Comparison of ENCODE assay signal across 1 cellular context in the genomic region with DNA sequence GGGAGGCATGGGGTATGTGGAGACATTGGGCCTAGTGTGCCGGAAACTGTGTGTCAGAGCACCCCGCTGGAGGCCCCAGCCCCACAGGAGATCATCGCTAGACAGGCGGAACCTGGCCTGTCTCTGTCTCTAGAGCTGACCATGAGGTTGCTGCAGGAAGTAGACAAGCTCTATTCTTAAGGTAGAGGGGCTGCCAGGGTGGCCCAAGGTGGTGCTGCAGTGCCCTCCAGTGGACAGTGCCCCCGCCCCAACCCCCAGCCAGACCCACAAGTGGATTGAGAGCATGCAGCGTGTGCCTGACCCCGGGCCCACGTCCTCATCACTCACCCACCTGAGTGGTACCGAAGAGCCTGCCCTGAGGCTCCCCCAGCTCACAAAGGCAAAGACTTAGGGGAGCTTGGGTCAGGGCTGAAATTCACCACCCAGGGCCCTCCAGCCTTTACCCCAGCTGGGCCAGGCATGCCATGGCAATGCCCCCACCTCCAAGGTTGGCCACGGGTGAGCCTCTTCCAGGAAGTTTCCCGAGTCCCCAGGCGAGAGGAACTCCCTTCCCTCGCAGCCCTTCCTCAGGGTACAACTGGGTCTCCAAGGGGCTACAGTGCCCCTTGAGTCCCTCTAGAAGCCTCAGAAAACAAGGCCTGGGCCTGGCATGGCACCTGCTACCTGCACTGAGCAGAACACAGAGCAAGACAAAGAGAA.
TF ChIP-seq lines count a peak whose summit lies in the region.

No MANE protein-coding gene starts in this region.

TF ChIP-seq in GM23338, 12 proteins besides CTCF, POLR2A, EP300 and RAD21:
- TF ChIP-seq, protein P1, sequence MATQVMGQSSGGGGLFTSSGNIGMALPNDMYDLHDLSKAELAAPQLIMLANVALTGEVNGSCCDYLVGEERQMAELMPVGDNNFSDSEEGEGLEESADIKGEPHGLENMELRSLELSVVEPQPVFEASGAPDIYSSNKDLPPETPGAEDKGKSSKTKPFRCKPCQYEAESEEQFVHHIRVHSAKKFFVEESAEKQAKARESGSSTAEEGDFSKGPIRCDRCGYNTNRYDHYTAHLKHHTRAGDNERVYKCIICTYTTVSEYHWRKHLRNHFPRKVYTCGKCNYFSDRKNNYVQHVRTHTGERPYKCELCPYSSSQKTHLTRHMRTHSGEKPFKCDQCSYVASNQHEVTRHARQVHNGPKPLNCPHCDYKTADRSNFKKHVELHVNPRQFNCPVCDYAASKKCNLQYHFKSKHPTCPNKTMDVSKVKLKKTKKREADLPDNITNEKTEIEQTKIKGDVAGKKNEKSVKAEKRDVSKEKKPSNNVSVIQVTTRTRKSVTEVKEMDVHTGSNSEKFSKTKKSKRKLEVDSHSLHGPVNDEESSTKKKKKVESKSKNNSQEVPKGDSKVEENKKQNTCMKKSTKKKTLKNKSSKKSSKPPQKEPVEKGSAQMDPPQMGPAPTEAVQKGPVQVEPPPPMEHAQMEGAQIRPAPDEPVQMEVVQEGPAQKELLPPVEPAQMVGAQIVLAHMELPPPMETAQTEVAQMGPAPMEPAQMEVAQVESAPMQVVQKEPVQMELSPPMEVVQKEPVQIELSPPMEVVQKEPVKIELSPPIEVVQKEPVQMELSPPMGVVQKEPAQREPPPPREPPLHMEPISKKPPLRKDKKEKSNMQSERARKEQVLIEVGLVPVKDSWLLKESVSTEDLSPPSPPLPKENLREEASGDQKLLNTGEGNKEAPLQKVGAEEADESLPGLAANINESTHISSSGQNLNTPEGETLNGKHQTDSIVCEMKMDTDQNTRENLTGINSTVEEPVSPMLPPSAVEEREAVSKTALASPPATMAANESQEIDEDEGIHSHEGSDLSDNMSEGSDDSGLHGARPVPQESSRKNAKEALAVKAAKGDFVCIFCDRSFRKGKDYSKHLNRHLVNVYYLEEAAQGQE (IDR thresholded peaks at IDR 0.05; ENCODE audit: unreplicated experiment) = no peak
- TF ChIP-seq ZNF114 (CRISPR knock-in tag; IDR thresholded peaks at IDR 0.05) = no peak
- TF ChIP-seq, protein P2, sequence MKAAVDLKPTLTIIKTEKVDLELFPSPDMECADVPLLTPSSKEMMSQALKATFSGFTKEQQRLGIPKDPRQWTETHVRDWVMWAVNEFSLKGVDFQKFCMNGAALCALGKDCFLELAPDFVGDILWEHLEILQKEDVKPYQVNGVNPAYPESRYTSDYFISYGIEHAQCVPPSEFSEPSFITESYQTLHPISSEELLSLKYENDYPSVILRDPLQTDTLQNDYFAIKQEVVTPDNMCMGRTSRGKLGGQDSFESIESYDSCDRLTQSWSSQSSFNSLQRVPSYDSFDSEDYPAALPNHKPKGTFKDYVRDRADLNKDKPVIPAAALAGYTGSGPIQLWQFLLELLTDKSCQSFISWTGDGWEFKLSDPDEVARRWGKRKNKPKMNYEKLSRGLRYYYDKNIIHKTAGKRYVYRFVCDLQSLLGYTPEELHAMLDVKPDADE (IDR thresholded peaks at IDR 0.05) = no peak
- no peak for TF ChIP-seq JUNB (IDR thresholded peaks at IDR 0.05; ENCODE audit: unreplicated experiment)
- no peak for TF ChIP-seq POLR2AphosphoS5 (IDR thresholded peaks at IDR 0.05; ENCODE audit: low read depth)
- TF ChIP-seq EZH2 (IDR thresholded peaks at IDR 0.05; ENCODE audit: low read depth, unreplicated experiment) = no peak
